In genomic region chr5:159415301-159415937, GRCh38 we compare ENCODE assay signal across 23 cellular contexts.
DNase-seq lines count a peak whose midpoint lies in the region; ATAC-seq and TF ChIP-seq lines count a peak whose summit lies in the region.
"Had no signal": no experiment of that assay in that cellular context is flagged by ENCODE, and none has a peak within 500 bp of the region (broad histone marks: within the 10 kb centered on the region; RNA-seq: fewer than 3 reads in every experiment).

No MANE protein-coding gene starts in this region.

- CTCF ChIA-PET in activated B cell treated with CpG ODN at 0.5 μM for 24 hours (lab: Charles Lee): no interaction called here

- intact Hi-C loops in activated B cell treated with CpG ODN at 0.5 μM for 24 hours (cut with micrococcal nuclease): no loop called here
- intact Hi-C loops in left ventricle myocardium inferior (cut with micrococcal nuclease): no loop called here
- intact Hi-C loops in adrenal gland (cut with DNase I): no loop called here

- peak overlapping the region; percentile 57 for H3K27ac Mint-ChIP-seq in activated B cell treated with CpG ODN at 0.5 μM for 24 hours
- H3K27ac Mint-ChIP-seq in stimulated activated memory B cell treated with anti-CD40 and anti-IgM and Interleukin-4, amounts not matched to agents 10 μg/mL and 1 μg/mL and 100 μg/mL, for 72 hours: peak overlapping the region; percentile 79
- H3K27ac Mint-ChIP-seq: activated naive CD8-positive, alpha-beta T cell treated with anti-CD3 and anti-CD28 coated beads, Interleukin-2, amount 50 U/mL, for 24 hours; HFFc6; nephron progenitor cell; T-helper 17 cell had no signal

- no peaks in the 10 kb centered on the region for H3K36me3 Mint-ChIP-seq in activated B cell treated with CpG ODN at 0.5 μM for 24 hours (ENCODE audit: low read depth)
- H3K36me3 Mint-ChIP-seq in stimulated activated memory B cell treated with anti-CD40 and anti-IgM and Interleukin-4, amounts not matched to agents 10 μg/mL and 1 μg/mL and 100 μg/mL, for 72 hours: no peaks in the 10 kb centered on the region

- H3K4me3 Mint-ChIP-seq in activated B cell treated with CpG ODN at 0.5 μM for 24 hours: peak overlapping the region; percentile 53
- no peak overlapping the region for H3K4me3 Mint-ChIP-seq in stimulated activated memory B cell treated with anti-CD40 and anti-IgM and Interleukin-4, amounts not matched to agents 10 μg/mL and 1 μg/mL and 100 μg/mL, for 72 hours
- H3K4me3 Mint-ChIP-seq: activated naive CD8-positive, alpha-beta T cell treated with anti-CD3 and anti-CD28 coated beads, Interleukin-2, amount 50 U/mL, for 24 hours; HFFc6; nephron progenitor cell; T-helper 17 cell had no signal

- peak overlapping the region; percentile 29 for H3K4me3 ChIP-seq in left ventricle myocardium inferior
- H3K4me3 ChIP-seq in adrenal gland: no peak overlapping the region
- H3K4me3 ChIP-seq: stomach, upper lobe of right lung had no signal

- TF ChIP-seq POLR2A in adrenal gland (IDR thresholded peaks at IDR 0.05): no peak

- H3K9me3 ChIP-seq in left ventricle myocardium inferior (replicated peaks) (no peaks in the 10 kb centered on the region), adrenal gland (replicated peaks in 1 of 3) (no peaks in the 10 kb centered on the region)
- H3K9me3 ChIP-seq: stomach, upper lobe of right lung had no signal

- peak; percentile 29 for ATAC-seq in activated B cell treated with CpG ODN at 0.5 μM for 24 hours (ENCODE audit: low read depth)
- ATAC-seq in stimulated activated memory B cell treated with anti-CD40 and anti-IgM and Interleukin-4, amounts not matched to agents 10 μg/mL and 1 μg/mL and 100 μg/mL, for 72 hours: no peak
- ATAC-seq: activated naive CD8-positive, alpha-beta T cell treated with anti-CD3 and anti-CD28 coated beads, Interleukin-2, amount 50 U/mL, for 24 hours; T-helper 17 cell; upper lobe of right lung had no signal

- H3K36me3 ChIP-seq in left ventricle myocardium inferior: no peaks in the 10 kb centered on the region
- no peaks in the 10 kb centered on the region for H3K36me3 ChIP-seq in adrenal gland (replicated peaks in 1 of 2)
- H3K36me3 ChIP-seq: stomach, upper lobe of right lung had no signal

- H3K9me3 Mint-ChIP-seq in activated B cell treated with CpG ODN at 0.5 μM for 24 hours: no peaks in the 10 kb centered on the region
- no peaks in the 10 kb centered on the region for H3K9me3 Mint-ChIP-seq in stimulated activated memory B cell treated with anti-CD40 and anti-IgM and Interleukin-4, amounts not matched to agents 10 μg/mL and 1 μg/mL and 100 μg/mL, for 72 hours
- H3K9me3 Mint-ChIP-seq: activated naive CD8-positive, alpha-beta T cell treated with anti-CD3 and anti-CD28 coated beads, Interleukin-2, amount 50 U/mL, for 24 hours; HFFc6; nephron progenitor cell had no signal

- no peaks in the 10 kb centered on the region for H3K4me1 ChIP-seq in left ventricle myocardium inferior
- H3K4me1 ChIP-seq in adrenal gland (replicated peaks in 1 of 2): no peaks in the 10 kb centered on the region
- H3K4me1 ChIP-seq: upper lobe of right lung had no signal

- 66 to 72% (median 70%) methylated on average over 11 of the region's 11 CpGs for WGBS in adrenal gland, 4 donors

- TF ChIP-seq CTCF in activated B cell treated with CpG ODN at 0.5 μM for 24 hours (IDR thresholded peaks at IDR 0.05) (no peak), left ventricle myocardium inferior (IDR thresholded peaks at IDR 0.05; ENCODE audit: borderline replicate concordance) (no peak), adrenal gland (IDR thresholded peaks at IDR 0.05) (no peak)

- no peaks in the 10 kb centered on the region for H3K27me3 ChIP-seq in left ventricle myocardium inferior (ENCODE audit: low read depth)
- no peaks in the 10 kb centered on the region for H3K27me3 ChIP-seq in adrenal gland
- H3K27me3 ChIP-seq: stomach, upper lobe of right lung had no signal

- POLR2A ChIA-PET in activated B cell treated with CpG ODN at 0.5 μM for 24 hours (lab: Charles Lee): interaction anchor here (1.3 kb wide), 1 partner anchor 13 kb away, joined by 6 read pairs; no protein-coding TSS in a partner anchor

- DNase-seq in NCI-H82 (lab: John Stamatoyannopoulos, UW) (peak; percentile 70), NCI-H82 treated with DMSO at 0.1 percent for 48 hours (lab: John Stamatoyannopoulos, UW; ENCODE audit: unreplicated experiment) (no peak), activated B cell treated with CpG ODN at 0.5 μM for 24 hours (no peak), left ventricle myocardium inferior (no peak), adrenal gland (no peak), A172 (ENCODE audit: low spot score) (no peak)
- no peak for DNase-seq in stimulated activated naive CD4-positive, alpha-beta T cell (lab: John Stamatoyannopoulos, UW)
- DNase-seq: activated effector memory CD4-positive, alpha-beta T cell treated with anti-CD3 and anti-CD28 coated beads, Interleukin-2, amount 50 U/mL, for 16 hours; activated naive CD8-positive, alpha-beta T cell treated with anti-CD3 and anti-CD28 coated beads, Interleukin-2, amount 50 U/mL, for 24 hours; dermis blood vessel endothelial cell; EL; HFFc6; IMR-90; MM.1S; NCI-H748 treated with DMSO at 0.1 percent for 48 hours; nephron progenitor cell; stimulated activated CD4-positive, alpha-beta T cell treated with anti-CD3 and anti-CD28 coated beads, Interleukin-4, amount 100 ng/mL, for 24 hours; stomach; T-helper 17 cell; upper lobe of right lung had no signal

- H3K27ac ChIP-seq in left ventricle myocardium inferior (replicated peaks): no peak overlapping the region
- no peak overlapping the region for H3K27ac ChIP-seq in adrenal gland
- H3K27ac ChIP-seq: 22Rv1, C4-2B, upper lobe of right lung had no signal

- H3K27me3 Mint-ChIP-seq in activated B cell treated with CpG ODN at 0.5 μM for 24 hours: no peaks in the 10 kb centered on the region
- no peaks in the 10 kb centered on the region for H3K27me3 Mint-ChIP-seq in stimulated activated memory B cell treated with anti-CD40 and anti-IgM and Interleukin-4, amounts not matched to agents 10 μg/mL and 1 μg/mL and 100 μg/mL, for 72 hours
- H3K27me3 Mint-ChIP-seq: activated naive CD8-positive, alpha-beta T cell treated with anti-CD3 and anti-CD28 coated beads, Interleukin-2, amount 50 U/mL, for 24 hours; T-helper 17 cell had no signal

- H3K4me1 Mint-ChIP-seq in activated B cell treated with CpG ODN at 0.5 μM for 24 hours: peaks cover 45% of the 10 kb centered on the region
- peaks cover 38% of the 10 kb centered on the region for H3K4me1 Mint-ChIP-seq in stimulated activated memory B cell treated with anti-CD40 and anti-IgM and Interleukin-4, amounts not matched to agents 10 μg/mL and 1 μg/mL and 100 μg/mL, for 72 hours
- H3K4me1 Mint-ChIP-seq: nephron progenitor cell had no signal
